In genomic region chr19:1690570-1691307, GRCh38 we compare ENCODE assay signal across 9 cellular contexts. TPM values are rescaled to one million over a fixed set of nuclear protein-coding genes. Genes with fewer than 3 reads are reported as not detected.
A peak's percentile ranks its signal among the peaks of the same experiment; 100 is the strongest.
DNase-seq lines count a peak whose midpoint lies in the region; ATAC-seq and TF ChIP-seq lines count a peak whose summit lies in the region.
"Had no signal": no experiment of that assay in that cellular context is flagged by ENCODE, and none has a peak within 500 bp of the region (broad histone marks: within the 10 kb centered on the region; RNA-seq: fewer than 3 reads in every experiment).

No MANE protein-coding gene starts in this region.

- no TSS peak for BruUV-seq in Panc1 (replicated peaks; lab: Mats Ljungman, UMichigan)

- H3K27me3 Mint-ChIP-seq in neural crest cell (ENCODE audit: low read depth) = peaks cover 82% of the 10 kb centered on the region

- no peak overlapping the region for H3K4me3 Mint-ChIP-seq in neural crest cell

- H3K9me3 Mint-ChIP-seq in activated naive CD4-positive, alpha-beta T cell treated with anti-CD3 and anti-CD28 coated beads, Interleukin-2, amount 50 U/mL, for 72 hours = peaks cover 11 to 12% of the 10 kb centered on the region in 2 donors
- no peaks in the 10 kb centered on the region for H3K9me3 Mint-ChIP-seq in neural crest cell

- H3K4me1 Mint-ChIP-seq in neural crest cell = no peaks in the 10 kb centered on the region

- H3K4me3 ChIP-seq in Panc1 (ENCODE audit: low read depth in 2 of 2, low read length in 2 of 2) (peak overlapping the region; percentile 1 to 45; a peak in 3 of 4 replicates), uterus (no peak overlapping the region)
- H3K4me3 ChIP-seq: thoracic aorta had no signal

- no peaks in the 10 kb centered on the region for H3K36me3 ChIP-seq in Panc1 (ENCODE audit: control insufficient read depth, insufficient read depth, low read length)
- no peaks in the 10 kb centered on the region for H3K36me3 ChIP-seq in uterus
- H3K36me3 ChIP-seq: thoracic aorta had no signal

- no peak for TF ChIP-seq POLR2A in uterus (IDR thresholded peaks at IDR 0.05)

- peak; percentile 90 for ATAC-seq in Panc1
- peak; percentile 20 to 70 for ATAC-seq in activated naive CD4-positive, alpha-beta T cell treated with anti-CD3 and anti-CD28 coated beads, Interleukin-2, amount 50 U/mL, for 72 hours

- no peak overlapping the region for H3K27ac Mint-ChIP-seq in activated naive CD4-positive, alpha-beta T cell treated with anti-CD3 and anti-CD28 coated beads, Interleukin-2, amount 50 U/mL, for 72 hours
- no peak overlapping the region for H3K27ac Mint-ChIP-seq in neural crest cell (ENCODE audit: unreplicated experiment)

- H3K4me1 ChIP-seq in Panc1 (ENCODE audit: control insufficient read depth, insufficient read depth, low read length) (no peaks in the 10 kb centered on the region; the same call in 1 of the 2 replicates), uterus (no peaks in the 10 kb centered on the region)

- H3K9me3 ChIP-seq in Panc1 (ENCODE audit: control insufficient read depth, insufficient read depth, low read depth, low read length) = peaks cover 3% of the 10 kb centered on the region; the same call in 1 of the 2 replicates
- H3K9me3 ChIP-seq in uterus = no peaks in the 10 kb centered on the region
- H3K9me3 ChIP-seq: thoracic aorta had no signal

- DNase-seq in GM13976 (ENCODE audit: low spot score) (peak; percentile 81), Panc1 (ENCODE audit: low read depth, low spot score) (no peak), neural crest cell (ENCODE audit: low read depth, low spot score) (peak; percentile 60), G401 (ENCODE audit: low spot score) (no peak), uterus (no peak), T1000 (lab: John Stamatoyannopoulos, UW) (no peak), ureter (ENCODE audit: low spot score) (no peak)
- peak in 1 of 2 donors; percentile 55 for DNase-seq in activated naive CD4-positive, alpha-beta T cell treated with anti-CD3 and anti-CD28 coated beads, Interleukin-2, amount 50 U/mL, for 72 hours (ENCODE audit: low spot score in 2 of 2)

- POLR2A ChIA-PET in Panc1 (lab: Charles Lee) = no interaction called here

- peaks cover 7 to 11% of the 10 kb centered on the region in 2 donors for H3K36me3 Mint-ChIP-seq in activated naive CD4-positive, alpha-beta T cell treated with anti-CD3 and anti-CD28 coated beads, Interleukin-2, amount 50 U/mL, for 72 hours
- H3K36me3 Mint-ChIP-seq in neural crest cell (ENCODE audit: low read depth) = no peaks in the 10 kb centered on the region

- intact Hi-C loops in Panc1 (cut with micrococcal nuclease; ENCODE audit: unreplicated experiment) (no loop called here), uterus (cut with DNase I; ENCODE audit: low total_unique reads) (no loop called here)

- H3K27me3 ChIP-seq in Panc1 (ENCODE audit: control insufficient read depth, insufficient read depth, low read length) (no peaks in the 10 kb centered on the region), uterus (peaks cover 0 to 21% of the 10 kb centered on the region in 2 donors)

- no peak for TF ChIP-seq CTCF in GM13976 (IDR thresholded peaks at IDR 0.05; ENCODE audit: borderline replicate concordance, control extremely low read depth, extremely low read depth, insufficient read depth, missing control alignments)
- TF ChIP-seq CTCF in Panc1 (IDR thresholded peaks at IDR 0.05) = no peak
- no peak for TF ChIP-seq CTCF in neural crest cell (conservative IDR thresholded peaks at IDR 0.05)
- TF ChIP-seq CTCF in uterus (IDR thresholded peaks at IDR 0.05) = no peak

- H3K27ac ChIP-seq in Panc1 (ENCODE audit: low read length) (no peak overlapping the region), uterus (no peak overlapping the region)
- H3K27ac ChIP-seq: thoracic aorta had no signal

- CTCF ChIA-PET in Panc1 (lab: Charles Lee) = no interaction called here

- in situ Hi-C loops in GM13976 (cut with MboI; ENCODE audit: low sequenced_read_pairs, unreplicated experiment) (no loop called here), Panc1 (cut with HindIII; ENCODE audit: low pct_unique_long_range_greater_than_20kb, low sequenced_read_pairs) (no loop called here), G401 (cut with HindIII; ENCODE audit: low sequenced_read_pairs) (no loop called here)

RNA-seq across cellular contexts. Expression of gene TCF3, which starts 38.3 kb away (rescaled TPM):
- total RNA-seq in Panc1 (2021; ENCODE audit: unreplicated experiment) (175 TPM), neural crest cell (348 and 354 TPM in 2 replicates), uterus (100 to 1,000 TPM in 1 of 4 donors, 10 to 100 TPM in 3; 15.6 to 132 (median 65.7) TPM), ureter (56.2 TPM)
- polyA plus RNA-seq in Panc1 (2012; ENCODE audit: insufficient read length) = 220 TPM
- 100 to 1,000 TPM in 1 of 2 donors, 10 to 100 TPM in 1; 65.2 to 104 TPM for total RNA-seq in activated naive CD4-positive, alpha-beta T cell treated with anti-CD3 and anti-CD28 coated beads, Interleukin-2, amount 50 U/mL, for 72 hours
- total RNA-seq in G401 (2014; rRNA removed; shearing (Covaris generic)) = 171 and 220 TPM in 2 replicates

Comparison
In these comparisons a context has a peak if more than half of its experiments do, and no peak if none do; other contexts are left out.
1. DNase-seq: peak in GM13976 (single experiment) and neural crest cell (single experiment); none in Panc1 (single experiment), G401 (single experiment), uterus (0 of 2), T1000 (single experiment) and ureter (single experiment).
2. H3K4me3 ChIP-seq: peak in Panc1 (2 of 2); none in uterus (0 of 2).